In the genomic region with DNA sequence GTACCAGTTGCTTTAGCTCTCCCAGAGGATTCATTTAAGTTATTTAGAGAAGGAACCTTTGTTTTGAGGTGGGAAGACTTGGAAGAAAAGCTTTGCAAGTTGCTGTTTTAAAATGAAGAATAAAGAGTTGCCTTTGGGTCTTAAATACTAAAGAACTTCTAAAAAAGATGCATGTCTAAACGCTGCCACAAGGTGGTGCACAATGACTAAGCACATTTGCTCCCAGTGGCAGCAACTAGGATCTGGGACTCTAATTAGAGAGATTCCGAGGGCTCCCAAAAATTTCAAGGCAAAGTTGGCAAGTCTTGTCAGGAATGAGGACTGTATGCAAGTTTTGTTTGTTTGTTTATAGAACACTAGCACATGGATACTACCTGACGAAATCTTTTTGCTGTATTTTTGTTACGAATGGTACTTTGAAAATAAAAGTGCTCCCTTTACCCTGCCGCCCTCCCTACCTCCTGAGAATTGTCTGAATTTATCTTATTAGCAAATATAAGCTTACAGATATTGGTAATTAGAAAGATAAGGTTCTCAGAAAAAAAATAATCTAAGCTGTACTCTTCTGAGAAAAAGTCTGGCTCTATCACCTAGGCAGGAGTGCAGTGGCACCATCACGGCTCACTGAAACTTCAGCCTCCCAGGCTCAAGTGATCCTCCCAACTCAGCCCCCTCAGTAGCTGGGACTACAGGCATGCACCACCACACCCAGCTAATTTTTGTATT, we compare ENCODE assay signal across 8 cellular contexts.
A peak's percentile ranks its signal among the peaks of the same experiment; 100 is the strongest.
DNase-seq lines count a peak whose midpoint lies in the region; ATAC-seq and TF ChIP-seq lines count a peak whose summit lies in the region.

No MANE protein-coding gene starts in this region.

- H3K4me1 ChIP-seq in esophagus squamous epithelium: peaks cover 0 to 4% (median 0%) of the 10 kb centered on the region in 3 donors
- peaks cover 5% of the 10 kb centered on the region for H3K4me1 ChIP-seq in suprapubic skin

- no peak for TF ChIP-seq POLR2A in esophagus squamous epithelium (IDR thresholded peaks at IDR 0.05)
- TF ChIP-seq POLR2A in suprapubic skin (IDR thresholded peaks at IDR 0.05): no peak

- H3K36me3 Mint-ChIP-seq in activated CD8-positive, alpha-beta T cell treated with anti-CD3 and anti-CD28 coated beads for 36 hours (ENCODE audit: low read depth): no peaks in the 10 kb centered on the region
- no peaks in the 10 kb centered on the region for H3K36me3 Mint-ChIP-seq in natural killer cell

- TF ChIP-seq CTCF in activated CD8-positive, alpha-beta T cell treated with anti-CD3 and anti-CD28 coated beads for 36 hours (IDR thresholded peaks at IDR 0.05): peak; percentile 84
- TF ChIP-seq CTCF in esophagus squamous epithelium (IDR thresholded peaks at IDR 0.05) (peak in 5 of 6 experiments; percentile 66 to 81 (median 73)), natural killer cell (IDR thresholded peaks at IDR 0.05) (peak; percentile 80), suprapubic skin (IDR thresholded peaks at IDR 0.05) (peak; percentile 61 to 72)

- H3K27me3 ChIP-seq in esophagus squamous epithelium (no peaks in the 10 kb centered on the region), suprapubic skin (no peaks in the 10 kb centered on the region)

- H3K27ac Mint-ChIP-seq in activated CD8-positive, alpha-beta T cell treated with anti-CD3 and anti-CD28 coated beads for 36 hours: no peak overlapping the region
- no peak overlapping the region for H3K27ac Mint-ChIP-seq in natural killer cell

- peaks cover 8% of the 10 kb centered on the region for H3K27me3 Mint-ChIP-seq in activated CD8-positive, alpha-beta T cell treated with anti-CD3 and anti-CD28 coated beads for 36 hours
- peaks cover 10 to 18% of the 10 kb centered on the region in 2 donors for H3K27me3 Mint-ChIP-seq in natural killer cell (ENCODE audit: low read depth in 2 of 2)

- H3K9me3 ChIP-seq in esophagus squamous epithelium: no peaks in the 10 kb centered on the region
- H3K9me3 ChIP-seq in suprapubic skin: no peaks in the 10 kb centered on the region

- no peaks in the 10 kb centered on the region for H3K4me1 Mint-ChIP-seq in activated CD8-positive, alpha-beta T cell treated with anti-CD3 and anti-CD28 coated beads for 36 hours (ENCODE audit: low read depth)
- H3K4me1 Mint-ChIP-seq in natural killer cell: no peaks in the 10 kb centered on the region

- POLR2A ChIA-PET in activated CD8-positive, alpha-beta T cell treated with anti-CD3 and anti-CD28 coated beads for 36 hours (lab: Charles Lee): no interaction called here

- peak; percentile 56 for ATAC-seq in HG03097 (IDR thresholded peaks at IDR 0.05; ENCODE audit: low FRiP score, unreplicated experiment)
- ATAC-seq in activated CD8-positive, alpha-beta T cell treated with anti-CD3 and anti-CD28 coated beads for 36 hours: no peak
- peak; percentile 52 to 62 (median 53) for ATAC-seq in natural killer cell

- H3K4me3 ChIP-seq in esophagus squamous epithelium (no peak overlapping the region), suprapubic skin (no peak overlapping the region)

- WGBS in esophagus squamous epithelium, 2 donors: 44 to 52% methylated on average over 6 of the region's 6 CpGs
- 45% methylated on average over 6 of the region's 6 CpGs for WGBS in suprapubic skin

- no peak overlapping the region for H3K4me3 Mint-ChIP-seq in activated CD8-positive, alpha-beta T cell treated with anti-CD3 and anti-CD28 coated beads for 36 hours
- no peak overlapping the region for H3K4me3 Mint-ChIP-seq in natural killer cell

- TF ChIP-seq EP300 in suprapubic skin (IDR thresholded peaks at IDR 0.05): no peak

- no peaks in the 10 kb centered on the region for H3K36me3 ChIP-seq in esophagus squamous epithelium
- H3K36me3 ChIP-seq in suprapubic skin: no peaks in the 10 kb centered on the region

- H3K27ac ChIP-seq in esophagus squamous epithelium (no peak overlapping the region), suprapubic skin (no peak overlapping the region)

- H3K9me3 Mint-ChIP-seq in activated CD8-positive, alpha-beta T cell treated with anti-CD3 and anti-CD28 coated beads for 36 hours: no peaks in the 10 kb centered on the region
- no peaks in the 10 kb centered on the region for H3K9me3 Mint-ChIP-seq in natural killer cell

- intact Hi-C loops in activated CD8-positive, alpha-beta T cell treated with anti-CD3 and anti-CD28 coated beads for 36 hours (cut with micrococcal nuclease): loop anchor here (2.0 to 5.0 kb wide), 3 partner anchors 116 to 644 kb away; partner anchors contain the start of gene HFM1
- intact Hi-C loops in esophagus squamous epithelium (cut with DNase I): no loop called here
- intact Hi-C loops in natural killer cell (cut with micrococcal nuclease): loop anchor here (5.0 to 10.0 kb wide), 3 partner anchors 229 to 1342 kb away; partner anchors contain the start of genes GLMN and RPAP2

- CTCF ChIA-PET in activated CD8-positive, alpha-beta T cell treated with anti-CD3 and anti-CD28 coated beads for 36 hours (lab: Charles Lee): interaction anchor here (0.7 to 5.5 kb wide), 16 partner anchors 8 to 646 kb away, joined by 3 to 22 read pairs (median 3); partner anchors contain the start of gene CDC7

- peak; percentile 11 to 15 for DNase-seq in activated CD4-positive, alpha-beta T cell treated with anti-CD3 and anti-CD28 coated beads for 24 hours (ENCODE audit: low read depth in 2 of 2)
- no peak for DNase-seq in activated CD4-positive, alpha-beta T cell treated with anti-CD3 and anti-CD28 coated beads for 1 hour
- DNase-seq in NCI-H526 (lab: John Stamatoyannopoulos, UW) (peak; percentile 38 to 79), esophagus squamous epithelium (lab: John Stamatoyannopoulos, UW) (no peak), natural killer cell (no peak), suprapubic skin (ENCODE audit: low spot score in 2 of 2) (peak in 1 of 2 donors; percentile 65)
- DNase-seq in activated CD8-positive, alpha-beta T cell treated with anti-CD3 and anti-CD28 coated beads for 36 hours: peak; percentile 60

Comparison
In these comparisons a context has a peak if more than half of its experiments do, and no peak if none do; other contexts are left out.
1. DNase-seq: peak in activated CD4-positive, alpha-beta T cell treated with anti-CD3 and anti-CD28 coated beads for 24 hours (2 of 2), NCI-H526 (2 of 2) and activated CD8-positive, alpha-beta T cell treated with anti-CD3 and anti-CD28 coated beads for 36 hours (single experiment); none in activated CD4-positive, alpha-beta T cell treated with anti-CD3 and anti-CD28 coated beads for 1 hour (single experiment), esophagus squamous epithelium (single experiment) and natural killer cell (single experiment).
2. Peak in every context shown above with its lines, with median percentiles within 50 percentile points of each other: CTCF ChIP-seq.